ENCODE assay signal across 8 cellular contexts in the genomic region with DNA sequence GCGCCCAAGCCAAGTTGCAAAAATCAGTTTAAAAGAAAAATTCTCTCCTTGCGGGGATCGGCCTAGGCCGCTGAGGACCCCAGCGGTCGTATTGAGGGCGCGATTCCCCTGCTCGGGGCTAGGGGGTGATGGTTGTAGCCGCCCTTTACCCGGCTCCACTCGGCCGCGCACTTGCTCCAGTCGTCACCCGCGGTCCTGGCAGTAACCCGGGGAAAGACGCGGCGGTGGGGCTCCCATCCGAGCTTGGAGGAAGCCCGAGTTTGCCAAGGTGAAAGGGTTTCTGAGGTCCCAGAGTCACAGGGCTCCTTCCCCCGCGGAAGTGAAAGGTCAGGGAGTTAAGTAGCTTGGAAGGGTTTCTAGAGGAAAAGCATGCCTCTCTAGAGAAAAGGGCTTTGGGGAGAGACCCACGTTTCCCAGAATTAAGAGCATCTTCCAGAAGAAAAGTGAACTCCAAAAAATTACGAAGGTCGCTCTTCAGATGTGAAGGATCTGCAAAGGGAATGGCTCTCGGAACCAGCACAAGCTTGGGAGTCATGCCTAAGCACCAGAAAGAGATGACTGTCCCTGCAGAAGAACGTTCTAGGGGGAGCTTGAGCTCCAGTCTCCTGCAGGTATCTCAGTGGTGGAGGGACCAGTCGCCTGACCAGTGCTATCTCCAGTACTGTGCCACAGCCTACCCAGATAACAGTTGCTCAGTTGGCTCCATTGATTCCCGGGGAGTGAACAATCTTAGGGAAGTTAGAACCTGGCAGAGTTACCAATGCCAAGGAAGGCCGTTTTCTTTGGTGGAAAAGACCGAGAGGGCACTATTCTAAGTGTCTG. TPM values are rescaled to one million over a fixed set of nuclear protein-coding genes. Genes with fewer than 3 reads are reported as not detected.
DNase-seq lines count a peak whose midpoint lies in the region; ATAC-seq and TF ChIP-seq lines count a peak whose summit lies in the region.

No MANE protein-coding gene starts in this region.

- H3K36me3 ChIP-seq in ascending aorta (peaks cover 11 to 19% of the 10 kb centered on the region in 2 donors), sigmoid colon (peaks cover 0 to 15% (median 6%) of the 10 kb centered on the region in 4 donors)

- peak; percentile 36; the same call in 1 of the 2 replicates for TF ChIP-seq POLR2A in Raji (IDR thresholded peaks at IDR 0.05; ENCODE audit: insufficient read depth, low read depth, low read length)
- TF ChIP-seq POLR2A in sigmoid colon (IDR thresholded peaks at IDR 0.05) = no peak

- WGBS in sigmoid colon, 2 donors = 1 to 4% methylated on average over 34 of the region's 34 CpGs

- intact Hi-C loops in ascending aorta (cut with DNase I) = loop anchor here (1.0 to 2.0 kb wide), 5 partner anchors 29 to 444 kb away; a partner anchor contains a TSS
- intact Hi-C loops in sigmoid colon (cut with DNase I) = loop anchor here (1.0 to 2.0 kb wide), 3 partner anchors 36 to 232 kb away; a partner anchor contains a TSS

- H3K4me1 ChIP-seq in ascending aorta = peaks cover 7 to 17% of the 10 kb centered on the region in 2 donors
- peaks cover 0 to 33% (median 28%) of the 10 kb centered on the region in 4 donors for H3K4me1 ChIP-seq in sigmoid colon

- peak overlapping the region; percentile 86 to 96 for H3K4me3 ChIP-seq in ascending aorta
- peak overlapping the region; percentile 67 for H3K4me3 ChIP-seq in iPS-11a (ENCODE audit: low read depth, low read length)
- peak overlapping the region; percentile 92 to 96 (median 93) for H3K4me3 ChIP-seq in sigmoid colon

- TF ChIP-seq CTCF in ascending aorta (IDR thresholded peaks at IDR 0.05) = no peak
- no peak for TF ChIP-seq CTCF in sigmoid colon (IDR thresholded peaks at IDR 0.05)

- no peaks in the 10 kb centered on the region for H3K9me3 ChIP-seq in ascending aorta
- H3K9me3 ChIP-seq in sigmoid colon = no peaks in the 10 kb centered on the region

- TF ChIP-seq EP300 in sigmoid colon (IDR thresholded peaks at IDR 0.05) = no peak

- H3K27ac ChIP-seq in ascending aorta (peak overlapping the region; percentile 96 to 97), sigmoid colon (peak overlapping the region; percentile 95 to 99 (median 98))

- ATAC-seq in GM18508 (IDR thresholded peaks at IDR 0.05; ENCODE audit: insufficient read depth, unreplicated experiment) (peak; percentile 6), HG03064 (IDR thresholded peaks at IDR 0.05; ENCODE audit: low read depth, unreplicated experiment) (peak; percentile 12)

- peak; percentile 27 for DNase-seq in A172 (ENCODE audit: low spot score)
- DNase-seq in ascending aorta (ENCODE audit: low spot score in 2 of 2) = peak in 1 of 2 donors; percentile 78
- peak; percentile 83 for DNase-seq in sigmoid colon
- DNase-seq in middle frontal gyrus (ENCODE audit: extremely low spot score, low spot score) = no peak

- H3K27me3 ChIP-seq in ascending aorta (no peaks in the 10 kb centered on the region), sigmoid colon (no peaks in the 10 kb centered on the region)

RNA-seq across cellular contexts. Expression of a gene that starts 0.9 kb away (rescaled TPM):
- 62.6 and 75.3 TPM in 2 replicates for total RNA-seq in A172 (2014; rRNA removed; shearing (Covaris generic))
- 60.3 TPM for total RNA-seq in ascending aorta
- total RNA-seq in sigmoid colon = 10 to 100 TPM; 37.1 to 69.9 (median 51.3) TPM
- 100 to 1,000 TPM in 1 of 3 donors, 10 to 100 TPM in 2; 55.3 to 126 (median 70.1) TPM for polyA plus RNA-seq in sigmoid colon

RNA-seq across cellular contexts. Expression of a gene that starts 36.6 kb away (rescaled TPM):
- total RNA-seq in A172 (2014; rRNA removed; shearing (Covaris generic)) = 6.0 and 9.3 TPM in 2 replicates
- 6.2 TPM for total RNA-seq in ascending aorta
- total RNA-seq in sigmoid colon = 10 to 100 TPM; 17.1 to 24.0 (median 18.7) TPM
- 10 to 100 TPM in 1 of 3 donors, 1 to 10 TPM in 2; 8.4 to 15.2 (median 9.2) TPM for polyA plus RNA-seq in sigmoid colon
